ENCODE assay signal across 1 cellular context in the genomic region with DNA sequence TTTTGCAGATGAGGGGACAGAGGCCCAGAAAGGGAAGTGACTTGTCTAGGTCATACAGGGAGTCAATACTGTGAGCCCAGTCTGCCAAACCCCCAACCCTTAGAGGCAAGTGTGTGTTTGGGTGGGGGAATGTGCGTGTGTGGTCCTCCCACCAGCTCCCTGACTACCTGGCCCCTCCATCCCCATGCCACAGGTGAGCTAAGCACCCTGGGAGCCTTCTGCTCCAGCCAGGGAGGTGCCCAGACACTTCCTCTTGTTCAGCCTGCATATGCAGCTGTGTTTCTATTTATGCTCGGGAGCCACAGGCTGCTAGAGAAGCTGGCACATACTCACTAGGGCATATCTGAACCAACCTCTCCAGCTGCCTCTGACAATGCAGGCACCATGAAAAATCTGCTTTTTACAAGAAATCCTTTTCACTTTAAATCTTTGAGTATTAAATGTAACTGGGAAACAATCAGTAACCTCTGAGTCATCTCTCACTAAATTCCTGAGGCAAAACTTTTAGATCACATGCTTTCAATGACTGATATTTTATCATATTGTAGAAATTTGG.
A peak's percentile ranks its signal among the peaks of the same experiment; 100 is the strongest.
TF ChIP-seq lines count a peak whose summit lies in the region.

No MANE protein-coding gene starts in this region.

TF ChIP-seq in HepG2, 621 proteins besides CTCF, POLR2A, EP300 and RAD21:
- 0 out of 2 replicates have a peak, but pooled peaks have one; percentile 32 for TF ChIP-seq ZNF263 (CRISPR knock-in tag; IDR thresholded peaks at IDR 0.05)
- TF ChIP-seq, protein P1, sequence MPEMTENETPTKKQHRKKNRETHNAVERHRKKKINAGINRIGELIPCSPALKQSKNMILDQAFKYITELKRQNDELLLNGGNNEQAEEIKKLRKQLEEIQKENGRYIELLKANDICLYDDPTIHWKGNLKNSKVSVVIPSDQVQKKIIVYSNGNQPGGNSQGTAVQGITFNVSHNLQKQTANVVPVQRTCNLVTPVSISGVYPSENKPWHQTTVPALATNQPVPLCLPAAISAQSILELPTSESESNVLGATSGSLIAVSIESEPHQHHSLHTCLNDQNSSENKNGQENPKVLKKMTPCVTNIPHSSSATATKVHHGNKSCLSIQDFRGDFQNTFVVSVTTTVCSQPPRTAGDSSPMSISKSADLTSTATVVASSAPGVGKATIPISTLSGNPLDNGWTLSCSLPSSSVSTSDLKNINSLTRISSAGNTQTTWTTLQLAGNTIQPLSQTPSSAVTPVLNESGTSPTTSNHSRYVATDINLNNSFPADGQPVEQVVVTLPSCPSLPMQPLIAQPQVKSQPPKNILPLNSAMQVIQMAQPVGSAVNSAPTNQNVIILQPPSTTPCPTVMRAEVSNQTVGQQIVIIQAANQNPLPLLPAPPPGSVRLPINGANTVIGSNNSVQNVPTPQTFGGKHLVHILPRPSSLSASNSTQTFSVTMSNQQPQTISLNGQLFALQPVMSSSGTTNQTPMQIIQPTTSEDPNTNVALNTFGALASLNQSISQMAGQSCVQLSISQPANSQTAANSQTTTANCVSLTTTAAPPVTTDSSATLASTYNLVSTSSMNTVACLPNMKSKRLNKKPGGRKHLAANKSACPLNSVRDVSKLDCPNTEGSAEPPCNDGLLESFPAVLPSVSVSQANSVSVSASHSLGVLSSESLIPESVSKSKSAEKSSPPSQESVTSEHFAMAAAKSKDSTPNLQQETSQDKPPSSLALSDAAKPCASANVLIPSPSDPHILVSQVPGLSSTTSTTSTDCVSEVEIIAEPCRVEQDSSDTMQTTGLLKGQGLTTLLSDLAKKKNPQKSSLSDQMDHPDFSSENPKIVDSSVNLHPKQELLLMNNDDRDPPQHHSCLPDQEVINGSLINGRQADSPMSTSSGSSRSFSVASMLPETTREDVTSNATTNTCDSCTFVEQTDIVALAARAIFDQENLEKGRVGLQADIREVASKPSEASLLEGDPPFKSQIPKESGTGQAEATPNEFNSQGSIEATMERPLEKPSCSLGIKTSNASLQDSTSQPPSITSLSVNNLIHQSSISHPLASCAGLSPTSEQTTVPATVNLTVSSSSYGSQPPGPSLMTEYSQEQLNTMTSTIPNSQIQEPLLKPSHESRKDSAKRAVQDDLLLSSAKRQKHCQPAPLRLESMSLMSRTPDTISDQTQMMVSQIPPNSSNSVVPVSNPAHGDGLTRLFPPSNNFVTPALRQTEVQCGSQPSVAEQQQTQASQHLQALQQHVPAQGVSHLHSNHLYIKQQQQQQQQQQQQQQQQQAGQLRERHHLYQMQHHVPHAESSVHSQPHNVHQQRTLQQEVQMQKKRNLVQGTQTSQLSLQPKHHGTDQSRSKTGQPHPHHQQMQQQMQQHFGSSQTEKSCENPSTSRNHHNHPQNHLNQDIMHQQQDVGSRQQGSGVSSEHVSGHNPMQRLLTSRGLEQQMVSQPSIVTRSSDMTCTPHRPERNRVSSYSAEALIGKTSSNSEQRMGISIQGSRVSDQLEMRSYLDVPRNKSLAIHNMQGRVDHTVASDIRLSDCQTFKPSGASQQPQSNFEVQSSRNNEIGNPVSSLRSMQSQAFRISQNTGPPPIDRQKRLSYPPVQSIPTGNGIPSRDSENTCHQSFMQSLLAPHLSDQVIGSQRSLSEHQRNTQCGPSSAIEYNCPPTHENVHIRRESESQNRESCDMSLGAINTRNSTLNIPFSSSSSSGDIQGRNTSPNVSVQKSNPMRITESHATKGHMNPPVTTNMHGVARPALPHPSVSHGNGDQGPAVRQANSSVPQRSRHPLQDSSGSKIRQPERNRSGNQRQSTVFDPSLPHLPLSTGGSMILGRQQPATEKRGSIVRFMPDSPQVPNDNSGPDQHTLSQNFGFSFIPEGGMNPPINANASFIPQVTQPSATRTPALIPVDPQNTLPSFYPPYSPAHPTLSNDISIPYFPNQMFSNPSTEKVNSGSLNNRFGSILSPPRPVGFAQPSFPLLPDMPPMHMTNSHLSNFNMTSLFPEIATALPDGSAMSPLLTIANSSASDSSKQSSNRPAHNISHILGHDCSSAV (CRISPR knock-in tag; IDR thresholded peaks at IDR 0.05; ENCODE audit: borderline replicate concordance), result no peak
- TF ChIP-seq, protein P2, sequence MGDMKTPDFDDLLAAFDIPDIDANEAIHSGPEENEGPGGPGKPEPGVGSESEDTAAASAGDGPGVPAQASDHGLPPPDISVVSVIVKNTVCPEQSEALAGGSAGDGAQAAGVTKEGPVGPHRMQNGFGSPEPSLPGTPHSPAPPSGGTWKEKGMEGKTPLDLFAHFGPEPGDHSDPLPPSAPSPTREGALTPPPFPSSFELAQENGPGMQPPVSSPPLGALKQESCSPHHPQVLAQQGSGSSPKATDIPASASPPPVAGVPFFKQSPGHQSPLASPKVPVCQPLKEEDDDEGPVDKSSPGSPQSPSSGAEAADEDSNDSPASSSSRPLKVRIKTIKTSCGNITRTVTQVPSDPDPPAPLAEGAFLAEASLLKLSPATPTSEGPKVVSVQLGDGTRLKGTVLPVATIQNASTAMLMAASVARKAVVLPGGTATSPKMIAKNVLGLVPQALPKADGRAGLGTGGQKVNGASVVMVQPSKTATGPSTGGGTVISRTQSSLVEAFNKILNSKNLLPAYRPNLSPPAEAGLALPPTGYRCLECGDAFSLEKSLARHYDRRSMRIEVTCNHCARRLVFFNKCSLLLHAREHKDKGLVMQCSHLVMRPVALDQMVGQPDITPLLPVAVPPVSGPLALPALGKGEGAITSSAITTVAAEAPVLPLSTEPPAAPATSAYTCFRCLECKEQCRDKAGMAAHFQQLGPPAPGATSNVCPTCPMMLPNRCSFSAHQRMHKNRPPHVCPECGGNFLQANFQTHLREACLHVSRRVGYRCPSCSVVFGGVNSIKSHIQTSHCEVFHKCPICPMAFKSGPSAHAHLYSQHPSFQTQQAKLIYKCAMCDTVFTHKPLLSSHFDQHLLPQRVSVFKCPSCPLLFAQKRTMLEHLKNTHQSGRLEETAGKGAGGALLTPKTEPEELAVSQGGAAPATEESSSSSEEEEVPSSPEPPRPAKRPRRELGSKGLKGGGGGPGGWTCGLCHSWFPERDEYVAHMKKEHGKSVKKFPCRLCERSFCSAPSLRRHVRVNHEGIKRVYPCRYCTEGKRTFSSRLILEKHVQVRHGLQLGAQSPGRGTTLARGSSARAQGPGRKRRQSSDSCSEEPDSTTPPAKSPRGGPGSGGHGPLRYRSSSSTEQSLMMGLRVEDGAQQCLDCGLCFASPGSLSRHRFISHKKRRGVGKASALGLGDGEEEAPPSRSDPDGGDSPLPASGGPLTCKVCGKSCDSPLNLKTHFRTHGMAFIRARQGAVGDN (CRISPR knock-in tag; IDR thresholded peaks at IDR 0.05), result 0 out of 2 replicates have a peak, but pooled peaks have one; percentile 21
- TF ChIP-seq, protein P3, sequence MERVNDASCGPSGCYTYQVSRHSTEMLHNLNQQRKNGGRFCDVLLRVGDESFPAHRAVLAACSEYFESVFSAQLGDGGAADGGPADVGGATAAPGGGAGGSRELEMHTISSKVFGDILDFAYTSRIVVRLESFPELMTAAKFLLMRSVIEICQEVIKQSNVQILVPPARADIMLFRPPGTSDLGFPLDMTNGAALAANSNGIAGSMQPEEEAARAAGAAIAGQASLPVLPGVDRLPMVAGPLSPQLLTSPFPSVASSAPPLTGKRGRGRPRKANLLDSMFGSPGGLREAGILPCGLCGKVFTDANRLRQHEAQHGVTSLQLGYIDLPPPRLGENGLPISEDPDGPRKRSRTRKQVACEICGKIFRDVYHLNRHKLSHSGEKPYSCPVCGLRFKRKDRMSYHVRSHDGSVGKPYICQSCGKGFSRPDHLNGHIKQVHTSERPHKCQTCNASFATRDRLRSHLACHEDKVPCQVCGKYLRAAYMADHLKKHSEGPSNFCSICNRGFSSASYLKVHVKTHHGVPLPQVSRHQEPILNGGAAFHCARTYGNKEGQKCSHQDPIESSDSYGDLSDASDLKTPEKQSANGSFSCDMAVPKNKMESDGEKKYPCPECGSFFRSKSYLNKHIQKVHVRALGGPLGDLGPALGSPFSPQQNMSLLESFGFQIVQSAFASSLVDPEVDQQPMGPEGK (CRISPR knock-in tag; IDR thresholded peaks at IDR 0.05), result 0 out of 2 replicates have a peak, but pooled peaks have one; percentile 4
TF ChIP-seq in HepG2: peak in this region for 3.
